Comparison of ENCODE assay signal across 21 cellular contexts in genomic region chr2:216574046-216574445, GRCh38. TPM values are rescaled to one million over a fixed set of nuclear protein-coding genes. Genes with fewer than 3 reads are reported as not detected.
DNase-seq lines count a peak whose midpoint lies in the region; ATAC-seq and TF ChIP-seq lines count a peak whose summit lies in the region.
"Had no signal": no experiment of that assay in that cellular context is flagged by ENCODE, and none has a peak within 500 bp of the region (broad histone marks: within the 10 kb centered on the region; RNA-seq: fewer than 3 reads in every experiment).

No MANE protein-coding gene starts in this region.

- H3K4me1 ChIP-seq in right cardiac atrium (ENCODE audit: control insufficient read depth, insufficient read depth, low read length) (peaks cover 5% of the 10 kb centered on the region), tibial artery (peaks cover 0 to 39% (median 27%) of the 10 kb centered on the region in 4 donors)
- H3K4me1 ChIP-seq in effector memory CD4-positive, alpha-beta T cell (ENCODE audit: control insufficient read depth, insufficient read depth, low read length, poor library complexity, severe bottlenecking) = no peaks in the 10 kb centered on the region
- H3K4me1 ChIP-seq: thyroid gland had no signal

- H3K27me3 ChIP-seq in right cardiac atrium (ENCODE audit: control insufficient read depth, insufficient read depth) (no peaks in the 10 kb centered on the region), tibial artery (no peaks in the 10 kb centered on the region)
- H3K27me3 ChIP-seq in effector memory CD4-positive, alpha-beta T cell (replicated peaks; ENCODE audit: control insufficient read depth, insufficient read depth, low read length, poor library complexity, severe bottlenecking) = no peaks in the 10 kb centered on the region
- H3K27me3 ChIP-seq: neural progenitor cell, thyroid gland had no signal

- H3K36me3 ChIP-seq in tibial artery = no peaks in the 10 kb centered on the region
- no peaks in the 10 kb centered on the region for H3K36me3 ChIP-seq in effector memory CD4-positive, alpha-beta T cell (ENCODE audit: control insufficient read depth, insufficient read depth, low read length)
- H3K36me3 ChIP-seq: thyroid gland had no signal

- H3K27me3 Mint-ChIP-seq in chondrocyte (ENCODE audit: low read depth) (no peaks in the 10 kb centered on the region), T-cell (peaks cover 11 to 14% of the 10 kb centered on the region in 2 donors)

- ATAC-seq in right cardiac atrium = no peak
- no peak for ATAC-seq in HG03378 (IDR thresholded peaks at IDR 0.05; ENCODE audit: unreplicated experiment)
- ATAC-seq in T-cell (replicated peaks in 1 of 4) = no peak
- ATAC-seq: effector memory CD8-positive, alpha-beta T cell; Panc1 had no signal

- H3K4me3 ChIP-seq in right cardiac atrium (ENCODE audit: low read length) (no peak overlapping the region), tibial artery (no peak overlapping the region)
- H3K4me3 ChIP-seq in effector memory CD4-positive, alpha-beta T cell (ENCODE audit: insufficient read depth, low read depth, low read length, poor library complexity, severe bottlenecking) = no peak overlapping the region
- H3K4me3 ChIP-seq: neural progenitor cell, thyroid gland had no signal

- peaks cover 6% of the 10 kb centered on the region for H3K9me3 Mint-ChIP-seq in chondrocyte (ENCODE audit: low read depth)
- peaks cover 0 to 6% (median 5%) of the 10 kb centered on the region in 3 donors for H3K9me3 Mint-ChIP-seq in T-cell

- peak; percentile 17 for DNase-seq in DMS 273 (lab: John Stamatoyannopoulos, UW; ENCODE audit: unreplicated experiment)
- no peak for DNase-seq in DMS 273 treated with DMSO at 0.1 percent for 48 hours (lab: John Stamatoyannopoulos, UW)
- no peak for DNase-seq in chondrocyte (ENCODE audit: low spot score)
- DNase-seq in right cardiac atrium = no peak
- DNase-seq in tibial artery = no peak
- no peak for DNase-seq in effector memory CD4-positive, alpha-beta T cell
- no peak for DNase-seq in T-cell
- DNase-seq: activated naive CD4-positive, alpha-beta T cell; CD4-positive, CD25-positive, alpha-beta regulatory T cell; DMS79 treated with DMSO at 0.1 percent for 48 hours; effector memory CD8-positive, alpha-beta T cell; immature natural killer cell; NCI-H187 treated with DMSO at 0.1 percent for 48 hours; NCI-H748 treated with DMSO at 0.1 percent for 48 hours; SW 1271; thyroid gland had no signal

- 66% methylated on average over 2 of the region's 2 CpGs for WGBS in right cardiac atrium

- H3K27ac ChIP-seq in right cardiac atrium (ENCODE audit: low read length) = peak overlapping the region; percentile 71
- H3K27ac ChIP-seq in tibial artery = peak overlapping the region; percentile 71 to 80
- no peak overlapping the region for H3K27ac ChIP-seq in effector memory CD4-positive, alpha-beta T cell (ENCODE audit: insufficient read depth, low read length, poor library complexity, severe bottlenecking)
- H3K27ac ChIP-seq: 22Rv1, neural progenitor cell, thyroid gland, VCaP had no signal

- TF ChIP-seq CTCF in chondrocyte (IDR thresholded peaks at IDR 0.05) (no peak), tibial artery (IDR thresholded peaks at IDR 0.05) (no peak)

- H3K4me1 Mint-ChIP-seq in chondrocyte (ENCODE audit: low read depth) (peaks cover 55% of the 10 kb centered on the region), T-cell (peaks cover 4 to 15% (median 7%) of the 10 kb centered on the region in 3 donors)

- intact Hi-C loops in right cardiac atrium (cut with DNase I) = no loop called here
- intact Hi-C loops in tibial artery (cut with DNase I; ENCODE audit: low total_unique reads) = no loop called here

- H3K9me3 ChIP-seq in right cardiac atrium (ENCODE audit: control insufficient read depth, low read length) (no peaks in the 10 kb centered on the region), tibial artery (no peaks in the 10 kb centered on the region)
- H3K9me3 ChIP-seq in effector memory CD4-positive, alpha-beta T cell (ENCODE audit: control insufficient read depth, low read length) = no peaks in the 10 kb centered on the region
- H3K9me3 ChIP-seq: thyroid gland had no signal

- peak overlapping the region; percentile 72 for H3K27ac Mint-ChIP-seq in chondrocyte (ENCODE audit: unreplicated experiment)
- H3K27ac Mint-ChIP-seq in T-cell = no peak overlapping the region
- H3K27ac Mint-ChIP-seq: CD4-positive, CD25-positive, alpha-beta regulatory T cell; effector memory CD8-positive, alpha-beta T cell; immature natural killer cell; neural progenitor cell had no signal

- H3K36me3 Mint-ChIP-seq in chondrocyte (ENCODE audit: low read depth) = peaks cover 2% of the 10 kb centered on the region
- H3K36me3 Mint-ChIP-seq in T-cell = no peaks in the 10 kb centered on the region
- H3K36me3 Mint-ChIP-seq: CD4-positive, CD25-positive, alpha-beta regulatory T cell; neural progenitor cell had no signal

- POLR2A ChIA-PET in T-cell (lab: Charles Lee) = no interaction called here

- CTCF ChIA-PET in T-cell (lab: Charles Lee) = interaction anchor here in 1 of 2 donors (0.6 kb wide), 1 partner anchor 1290 kb away, joined by 5 read pairs; no protein-coding TSS in a partner anchor

- H3K4me3 Mint-ChIP-seq in chondrocyte (ENCODE audit: unreplicated experiment) = no peak overlapping the region
- H3K4me3 Mint-ChIP-seq in T-cell = no peak overlapping the region
- H3K4me3 Mint-ChIP-seq: effector memory CD8-positive, alpha-beta T cell; immature natural killer cell; neural progenitor cell had no signal

RNA-seq across cellular contexts. Expression of gene IGFBP2, which starts 59.2 kb away (rescaled TPM):
- total RNA-seq in chondrocyte (1,045 to 1,857 TPM (median 1,848 TPM) in 3 replicates), right cardiac atrium (100 to 1,000 TPM in 2 of 4 donors, 10 to 100 TPM in 2; 62.6 to 168 (median 92.4) TPM), T-cell (1 to 10 TPM in 2 of 5 donors, under 1 TPM in 1, not detected in 2; 0.46 to 2.1 (median 1.8) TPM)
- polyA plus RNA-seq in right cardiac atrium = 115 TPM
- total RNA-seq: CD4-positive, CD25-positive, alpha-beta regulatory T cell had no signal
- polyA plus RNA-seq: CD4-positive, CD25-positive, alpha-beta regulatory T cell had no signal

Comparison
In these comparisons a context has a peak if more than half of its experiments do, and no peak if none do; other contexts are left out.
1. RNA of gene IGFBP2, which starts 59.2 kb away (total RNA-seq): 1,045 to 1,857 TPM in chondrocyte and 62.6 to 168 TPM in right cardiac atrium; 0.46 to 2.1 TPM in T-cell; every median in the first group is over 10 times any median in the second.